21 cellular contexts compared by ENCODE assay signal in the genomic region with DNA sequence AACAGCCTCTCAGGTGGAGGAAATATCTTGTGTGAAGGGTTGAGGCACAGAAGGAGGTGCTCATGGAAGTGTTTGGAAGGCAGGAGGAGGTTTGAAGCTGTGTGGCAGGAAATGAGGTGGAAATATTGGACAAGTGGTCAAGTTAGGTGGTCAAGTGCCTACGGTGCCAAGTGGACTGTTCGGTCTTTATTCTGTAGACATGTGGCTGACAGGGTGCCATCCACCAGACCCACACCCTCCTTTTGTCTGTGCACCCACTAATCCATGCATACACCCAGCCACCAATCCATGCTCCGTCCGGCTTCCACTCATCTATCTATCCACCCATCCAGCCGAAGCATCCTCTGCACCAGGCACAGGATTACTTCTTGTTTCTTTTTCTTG. TPM values are rescaled to one million over a fixed set of nuclear protein-coding genes. Genes with fewer than 3 reads are reported as not detected.
DNase-seq lines count a peak whose midpoint lies in the region; ATAC-seq, FAIRE-seq and TF ChIP-seq lines count a peak whose summit lies in the region.
"Had no signal": no experiment of that assay in that cellular context is flagged by ENCODE, and none has a peak within 500 bp of the region (broad histone marks: within the 10 kb centered on the region; RNA-seq: fewer than 3 reads in every experiment).

No MANE protein-coding gene starts in this region.

- no peak for TF ChIP-seq EP300 in K562 (IDR thresholded peaks at IDR 0.05; ENCODE audit: low read length)

- H3K4me1 ChIP-seq in K562 (replicated peaks in 1 of 2; ENCODE audit: control insufficient read depth in 2 of 2, insufficient read depth in 2 of 2, low read length in 2 of 2) (peaks cover 0 to 10% of the 10 kb centered on the region in 2 experiments; a peak in 2 of 5 replicates), endodermal cell (ENCODE audit: control insufficient read depth, insufficient read depth, low read length) (no peaks in the 10 kb centered on the region), psoas muscle (no peaks in the 10 kb centered on the region)

- no peaks in the 10 kb centered on the region for H4K20me1 ChIP-seq in K562 (replicated peaks; ENCODE audit: control insufficient read depth, insufficient read depth, low read length)
- H4K20me1 ChIP-seq: BLaER1 had no signal

- BruUV-seq in K562 (replicated peaks; lab: Mats Ljungman, UMichigan) = no TSS peak

- CTCF ChIA-PET in K562 (lab: Yijun Ruan, JAX; ENCODE audit: low intra/inter-chr PET ratio) = no interaction called here

- POLR2A ChIA-PET in K562 (lab: Yijun Ruan, JAX) = interaction anchor here (1.2 kb wide), 1 partner anchor 8 kb away, joined by 3 read pairs; no protein-coding TSS in a partner anchor

- 1% methylated on average over 5 of the region's 5 CpGs for WGBS in K562 (ENCODE audit: insufficient coverage, low coverage, missing lambda C conversion rate)
- 93 to 100% methylated on average over 4 to 5 of the region's 5 CpGs for WGBS in endodermal cell (ENCODE audit: insufficient coverage in 1 of 2, insufficient read length in 1 of 2), 2 experiments
- WGBS in psoas muscle, 3 donors = 89 to 92% (median 91%) methylated on average over 5 of the region's 5 CpGs

- no peak for FAIRE-seq in K562 (lab: Jason Lieb, UNC)
- FAIRE-seq: GM12878, H1 had no signal

- H3K9ac ChIP-seq in K562 (ENCODE audit: insufficient read depth in 1 of 2, low read depth in 2 of 2, low read length in 2 of 2) (no peak overlapping the region), endodermal cell (ENCODE audit: extremely low read depth, low read length, poor library complexity, severe bottlenecking) (no peak overlapping the region)
- H3K9ac ChIP-seq: BLaER1 had no signal

- intact Hi-C loops in K562 (cut with micrococcal nuclease) (no loop called here), psoas muscle (cut with DNase I) (no loop called here)

- no peak for TF ChIP-seq POLR2A in K562 (conservative IDR thresholded peaks at IDR 0.05)

- no peak for ATAC-seq in K562
- ATAC-seq in psoas muscle = no peak
- ATAC-seq: GM12878 had no signal

- no peak overlapping the region for H3K27ac ChIP-seq in K562 (ENCODE audit: extremely low read depth, low read depth, low read length)
- no peak overlapping the region for H3K27ac ChIP-seq in endodermal cell (ENCODE audit: low read depth, low read length)
- H3K27ac ChIP-seq in psoas muscle = no peak overlapping the region
- H3K27ac ChIP-seq: BLaER1, HL-60 had no signal

- peaks cover 11% of the 10 kb centered on the region for H3K9me3 Mint-ChIP-seq in endodermal cell
- H3K9me3 Mint-ChIP-seq in osteocyte (ENCODE audit: unreplicated experiment) = peaks cover 7% of the 10 kb centered on the region

- peaks cover 51 to 63% of the 10 kb centered on the region in 2 experiments for H3K27me3 ChIP-seq in K562 (ENCODE audit: control insufficient read depth in 2 of 2, insufficient read depth in 2 of 2, low read length in 2 of 2)
- peaks cover 51% of the 10 kb centered on the region for H3K27me3 ChIP-seq in endodermal cell (ENCODE audit: control insufficient read depth, insufficient read depth, low read length, poor library complexity, severe bottlenecking)
- H3K27me3 ChIP-seq in psoas muscle (ENCODE audit: insufficient read depth in 3 of 3, low read length in 2 of 3) = peaks cover 0 to 51% (median 12%) of the 10 kb centered on the region in 3 donors

- peaks cover 62% of the 10 kb centered on the region for H3K27me3 Mint-ChIP-seq in endodermal cell (ENCODE audit: insufficient read depth)
- H3K27me3 Mint-ChIP-seq in osteocyte (ENCODE audit: unreplicated experiment) = peaks cover 88% of the 10 kb centered on the region

- H3K4me3 ChIP-seq in K562 (no peak overlapping the region), endodermal cell (ENCODE audit: low read length) (no peak overlapping the region), psoas muscle (no peak overlapping the region)
- H3K4me3 ChIP-seq: BLaER1, GM12878 had no signal

- no peak overlapping the region for H2AFZ ChIP-seq in K562 (ENCODE audit: low read depth, low read length)

- H3K36me3 Mint-ChIP-seq in endodermal cell (ENCODE audit: low read depth) (no peaks in the 10 kb centered on the region), osteocyte (ENCODE audit: unreplicated experiment) (no peaks in the 10 kb centered on the region)
- H3K36me3 Mint-ChIP-seq: CD4-positive, alpha-beta memory T cell had no signal

- H3K79me2 ChIP-seq in K562 (ENCODE audit: control insufficient read depth, insufficient read depth, low read length) = no peaks in the 10 kb centered on the region

- no peak overlapping the region for H3K4me3 Mint-ChIP-seq in endodermal cell
- no peak overlapping the region for H3K4me3 Mint-ChIP-seq in osteocyte (ENCODE audit: unreplicated experiment)
- H3K4me3 Mint-ChIP-seq: H9 had no signal

- no peaks in the 10 kb centered on the region for H3K9me1 ChIP-seq in K562 (ENCODE audit: control insufficient read depth, insufficient read depth, low read length)

- TF ChIP-seq RAD21 in K562 (CRISPR knock-in tag; conservative IDR thresholded peaks at IDR 0.05 in 1 of 2, IDR thresholded peaks at IDR 0.05 in 1 of 2) = no peak

- H3K9me3 ChIP-seq in K562 (replicated peaks; ENCODE audit: control insufficient read depth, insufficient read depth, low read depth, low read length) = 0 out of 2 replicates have a peak, but pooled peaks cover 2% of the 10 kb centered on the region
- peaks cover 4% of the 10 kb centered on the region for H3K9me3 ChIP-seq in endodermal cell (ENCODE audit: control insufficient read depth, low read length)
- H3K9me3 ChIP-seq in psoas muscle = peaks cover 9% of the 10 kb centered on the region

- H3K36me3 ChIP-seq in K562 (ENCODE audit: control insufficient read depth, insufficient read depth, low read length) (no peaks in the 10 kb centered on the region), endodermal cell (ENCODE audit: control insufficient read depth, insufficient read depth, low read length) (no peaks in the 10 kb centered on the region), psoas muscle (ENCODE audit: insufficient read depth in 1 of 2, low read depth in 1 of 2) (no peaks in the 10 kb centered on the region)
- H3K36me3 ChIP-seq: BLaER1 had no signal

- DNase-seq in D341Med (ENCODE audit: low spot score) (peak; percentile 18), K562 (ENCODE audit: extremely low read depth in 1 of 4, low spot score in 3 of 4) (no peak), endodermal cell (peak; percentile 20), osteocyte (ENCODE audit: extremely low spot score, unreplicated experiment) (peak; percentile 46), psoas muscle (no peak), mesenteric fat pad (ENCODE audit: low spot score) (no peak), T-helper 2 cell (no peak)
- DNase-seq in stimulated activated CD4-positive, alpha-beta T cell treated with anti-CD3 and anti-CD28 coated beads, Interleukin-15, amount 100 ng/mL, for 24 hours = no peak
- DNase-seq: 8988T; CD4-positive, alpha-beta memory T cell; DMS53; EL; H9 had no signal

- H3K4me1 Mint-ChIP-seq in endodermal cell (no peaks in the 10 kb centered on the region), osteocyte (ENCODE audit: unreplicated experiment) (peaks cover 9% of the 10 kb centered on the region)

- in situ Hi-C loops in K562 (cut with MboI) = no loop called here

- H3K4me2 ChIP-seq in K562 (ENCODE audit: insufficient read depth, low read length) = no peak overlapping the region
- H3K4me2 ChIP-seq: BLaER1 had no signal

- no peak for TF ChIP-seq CTCF in K562 (IDR thresholded peaks at IDR 0.05 in 2 of 3, conservative IDR thresholded peaks at IDR 0.05 in 1 of 3; ENCODE audit: insufficient read depth in 2 of 3, low read depth in 1 of 3, low read length in 3 of 3)
- no peak for TF ChIP-seq CTCF in endodermal cell (conservative IDR thresholded peaks at IDR 0.05)
- TF ChIP-seq CTCF in osteocyte (IDR thresholded peaks at IDR 0.05) = no peak
- no peak for TF ChIP-seq CTCF in psoas muscle (IDR thresholded peaks at IDR 0.05)

- H3K27ac Mint-ChIP-seq in endodermal cell (no peak overlapping the region), osteocyte (ENCODE audit: unreplicated experiment) (no peak overlapping the region)
- H3K27ac Mint-ChIP-seq: CD14-positive monocyte; CD4-positive, alpha-beta memory T cell; H9 had no signal

RNA-seq across cellular contexts. Expression of a gene that starts 2.2 kb away (rescaled TPM):
- total RNA-seq in K562 (2011; cell fraction: chromatin; rRNA removed; ENCODE audit: low replicate concordance) = not detected in 2 replicates
- not detected in 2 replicates for total RNA-seq in K562 (2011; cell fraction: nucleolus; rRNA removed)
- not detected in 2 replicates for total RNA-seq in K562 (2011; cell fraction: nucleoplasm; rRNA removed)
- total RNA-seq in K562 (2014; rRNA removed) (not detected in 2 replicates), K562 (2014; rRNA removed; fragmentation: Illumina TruSeq; extraction: Trizol) (not detected in 2 replicates), K562 (2015; rRNA removed; fragmentation: Illumina TruSeq; extraction: Trizol) (not detected in 2 replicates), K562 (2021) (not detected in 2 replicates), endodermal cell (1 to 10 TPM in 1 of 2 donors, under 1 TPM in 1; 0.29 to 1.5 TPM), osteocyte (not detected in 2 replicates), psoas muscle (under 1 TPM; 0.27 to 0.69 (median 0.59) TPM), mesenteric fat pad (0.16 TPM)
- polyA plus RNA-seq in K562 (2011; rRNA removed) (not detected in 2 replicates), K562 (2014; fragmentation: Illumina TruSeq; extraction: Trizol) (not detected in 2 replicates), K562 (2014; fragmentation: Nextera tagmentation; extraction: Ambion mirVana) (not detected), K562 (2014; rRNA removed) (not detected in 2 replicates), psoas muscle (under 1 TPM; 0.10 to 0.42 (median 0.37) TPM)
- polyA plus RNA-seq in K562 (2011; cell fraction: cytosol; rRNA removed) = not detected in 2 replicates
- polyA plus RNA-seq in K562 (2011; cell fraction: nucleus; rRNA removed) = not detected in 2 replicates
- not detected in 2 replicates for polyA plus RNA-seq in K562 (2012)
- polyA minus RNA-seq in K562 (2011; rRNA and poly(A)+ RNA removed) = 0.03 TPM in 1 of 2 replicates, not detected in the other
- polyA minus RNA-seq in K562 (2011; cell fraction: cytosol; rRNA and poly(A)+ RNA removed) = not detected in 2 replicates
- polyA minus RNA-seq in K562 (2011; cell fraction: nucleus; rRNA and poly(A)+ RNA removed) = not detected in 2 replicates
- polyA plus RNA-seq in endodermal cell (2013, experiment 1 of 2) = 0.18 TPM
- polyA plus RNA-seq in endodermal cell (2013, experiment 2 of 2) = 0.46 TPM
- total RNA-seq: A673; CD4-positive, alpha-beta memory T cell; H1; HT1080 had no signal
- polyA plus RNA-seq: AG04450, CD14-positive monocyte had no signal

RNA-seq across cellular contexts. Expression of a gene that starts 47.8 kb away (rescaled TPM):
- 9.0 and 14.3 TPM in 2 replicates for total RNA-seq in K562 (2011; cell fraction: chromatin; rRNA removed; ENCODE audit: low replicate concordance)
- total RNA-seq in K562 (2011; cell fraction: nucleolus; rRNA removed) = 3.3 TPM in 2 replicates
- total RNA-seq in K562 (2011; cell fraction: nucleoplasm; rRNA removed) = 5.9 and 10.1 TPM in 2 replicates
- 10.0 and 11.7 TPM in 2 replicates for total RNA-seq in K562 (2014; rRNA removed)
- 13.9 and 15.4 TPM in 2 replicates for total RNA-seq in K562 (2014; rRNA removed; fragmentation: Illumina TruSeq; extraction: Trizol)
- total RNA-seq in K562 (2015; rRNA removed; fragmentation: Illumina TruSeq; extraction: Trizol) = 11.0 and 13.1 TPM in 2 replicates
- total RNA-seq in K562 (2021) = 15.3 TPM in 2 replicates
- polyA plus RNA-seq in K562 (2011; rRNA removed) = 30.2 and 33.7 TPM in 2 replicates
- polyA plus RNA-seq in K562 (2011; cell fraction: cytosol; rRNA removed) = 8.8 and 17.2 TPM in 2 replicates
- 13.9 and 31.2 TPM in 2 replicates for polyA plus RNA-seq in K562 (2011; cell fraction: nucleus; rRNA removed)
- 10.9 and 29.7 TPM in 2 replicates for polyA plus RNA-seq in K562 (2012)
- polyA plus RNA-seq in K562 (2014; fragmentation: Illumina TruSeq; extraction: Trizol) = 21.1 and 21.8 TPM in 2 replicates
- 10 to 100 TPM; 10.7 to 17.3 TPM for polyA plus RNA-seq in K562 (2014; fragmentation: Nextera tagmentation; extraction: Ambion mirVana)
- 15.1 and 15.8 TPM in 2 replicates for polyA plus RNA-seq in K562 (2014; rRNA removed)
- 17.5 and 22.8 TPM in 2 replicates for polyA minus RNA-seq in K562 (2011; rRNA and poly(A)+ RNA removed)
- 7.3 and 12.4 TPM in 2 replicates for polyA minus RNA-seq in K562 (2011; cell fraction: cytosol; rRNA and poly(A)+ RNA removed)
- 4.8 and 10.7 TPM in 2 replicates for polyA minus RNA-seq in K562 (2011; cell fraction: nucleus; rRNA and poly(A)+ RNA removed)
- 10 to 100 TPM; 12.1 to 19.8 TPM for total RNA-seq in endodermal cell
- polyA plus RNA-seq in endodermal cell (2013, experiment 1 of 2) = 29.6 TPM
- polyA plus RNA-seq in endodermal cell (2013, experiment 2 of 2) = 29.9 TPM
- total RNA-seq in osteocyte = 20.2 and 23.0 TPM in 2 replicates
- total RNA-seq in psoas muscle = 1 to 10 TPM; 4.2 to 5.6 (median 5.4) TPM
- 10 to 100 TPM in 1 of 3 donors, 1 to 10 TPM in 2; 3.1 to 15.9 (median 4.0) TPM for polyA plus RNA-seq in psoas muscle
- total RNA-seq in mesenteric fat pad = 10.2 TPM

Comparison
In these comparisons a context has a peak if more than half of its experiments do, and no peak if none do; other contexts are left out.
1. DNase-seq: peak in D341Med (single experiment), endodermal cell (single experiment) and osteocyte (single experiment); none in K562 (0 of 4), psoas muscle (0 of 2), mesenteric fat pad (single experiment), T-helper 2 cell (0 of 5) and stimulated activated CD4-positive, alpha-beta T cell treated with anti-CD3 and anti-CD28 coated beads, Interleukin-15, amount 100 ng/mL, for 24 hours (single experiment).